Comparison of ENCODE assay signal across 9 cellular contexts in genomic region chr9:131839281-131840084, GRCh38.
DNase-seq lines count a peak whose midpoint lies in the region; ATAC-seq, FAIRE-seq and TF ChIP-seq lines count a peak whose summit lies in the region.
"Had no signal": no experiment of that assay in that cellular context is flagged by ENCODE, and none has a peak within 500 bp of the region (broad histone marks: within the 10 kb centered on the region; RNA-seq: fewer than 3 reads in every experiment).

No MANE protein-coding gene starts in this region.

- DNase-seq in HCEC 1CT (peak; percentile 61), WERI-Rb-1 (no peak), bronchial epithelial cell (ENCODE audit: low read depth) (peak; percentile 54), NCI-H1694 treated with DMSO at 0.1 percent for 48 hours (lab: John Stamatoyannopoulos, UW) (no peak)
- peak; percentile 46 to 63 (median 54) for DNase-seq in stimulated activated CD4-positive, alpha-beta T cell treated with anti-CD3 and anti-CD28 coated beads, Interleukin-12 subunit alpha, Interleukin-12 subunit beta, amount 100 ng/mL, for 48 hours (ENCODE audit: low read depth in 2 of 3, low spot score in 1 of 3)
- DNase-seq: left colon had no signal

- ATAC-seq in GM18519 (IDR thresholded peaks at IDR 0.05; ENCODE audit: low FRiP score, unreplicated experiment) (no peak), GM19328 (IDR thresholded peaks at IDR 0.05; ENCODE audit: unreplicated experiment) (no peak), HG03439 (IDR thresholded peaks at IDR 0.05; ENCODE audit: unreplicated experiment) (no peak)
- ATAC-seq: left colon had no signal

- H3K27me3 ChIP-seq in WERI-Rb-1 (ENCODE audit: insufficient read depth, low read depth, severe bottlenecking) (no peaks in the 10 kb centered on the region), bronchial epithelial cell (ENCODE audit: control insufficient read depth, insufficient read depth, low read length) (peaks cover 7% of the 10 kb centered on the region)

- peak overlapping the region; percentile 14; the same call in 1 of the 2 replicates for H3K27ac ChIP-seq in WERI-Rb-1

- H3K4me3 ChIP-seq in WERI-Rb-1 (ENCODE audit: low read depth, low read length) = no peak overlapping the region
- H3K4me3 ChIP-seq in bronchial epithelial cell (ENCODE audit: low read depth, low read length) = no peak overlapping the region

- H3K36me3 ChIP-seq in WERI-Rb-1 (no peaks in the 10 kb centered on the region), bronchial epithelial cell (ENCODE audit: control insufficient read depth, insufficient read depth, low read length) (no peaks in the 10 kb centered on the region)

- H3K9me3 ChIP-seq in WERI-Rb-1 (ENCODE audit: severe bottlenecking) = peaks cover 2% of the 10 kb centered on the region

- TF ChIP-seq CTCF in WERI-Rb-1 (IDR thresholded peaks at IDR 0.05; ENCODE audit: low read depth, low read length) (peak; percentile 27), bronchial epithelial cell (IDR thresholded peaks at IDR 0.05; ENCODE audit: insufficient read depth, low read length, severe bottlenecking) (no peak)

- FAIRE-seq in bronchial epithelial cell (lab: Jason Lieb, UNC) = no peak

Comparison
In these comparisons a context has a peak if more than half of its experiments do, and no peak if none do; other contexts are left out.
1. DNase-seq: peak in HCEC 1CT (single experiment), bronchial epithelial cell (single experiment) and stimulated activated CD4-positive, alpha-beta T cell treated with anti-CD3 and anti-CD28 coated beads, Interleukin-12 subunit alpha, Interleukin-12 subunit beta, amount 100 ng/mL, for 48 hours (3 of 3); none in WERI-Rb-1 (single experiment) and NCI-H1694 treated with DMSO at 0.1 percent for 48 hours (single experiment).